ENCODE assay signal across 8 cellular contexts in the genomic region with DNA sequence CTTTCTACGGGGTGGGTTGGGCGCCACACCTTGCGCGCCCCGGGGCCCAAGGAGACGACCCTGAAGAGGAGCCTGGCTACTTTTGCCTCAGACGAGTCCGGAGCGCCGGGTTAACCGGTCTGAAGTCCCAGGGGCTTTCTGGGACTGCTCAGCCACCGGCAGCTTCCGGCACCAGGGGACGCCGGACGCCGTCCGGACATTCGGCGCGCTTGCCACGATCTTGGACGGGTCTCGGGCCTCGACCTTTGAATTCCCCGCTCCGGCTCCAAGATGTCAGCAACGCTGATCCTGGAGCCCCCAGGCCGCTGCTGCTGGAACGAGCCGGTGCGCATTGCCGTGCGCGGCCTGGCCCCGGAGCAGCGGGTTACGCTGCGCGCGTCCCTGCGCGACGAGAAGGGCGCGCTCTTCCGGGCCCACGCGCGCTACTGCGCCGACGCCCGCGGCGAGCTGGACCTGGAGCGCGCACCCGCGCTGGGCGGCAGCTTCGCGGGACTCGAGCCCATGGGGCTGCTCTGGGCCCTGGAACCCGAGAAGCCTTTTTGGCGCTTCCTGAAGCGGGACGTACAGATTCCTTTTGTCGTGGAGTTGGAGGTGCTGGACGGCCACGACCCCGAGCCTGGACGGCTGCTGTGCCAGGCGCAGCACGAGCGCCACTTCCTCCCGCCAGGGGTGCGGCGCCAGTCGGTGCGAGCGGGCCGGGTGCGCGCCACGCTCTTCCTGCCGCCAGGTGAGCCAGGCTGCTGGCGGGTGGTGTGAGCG. TPM values are rescaled to one million over a fixed set of nuclear protein-coding genes. Genes with fewer than 3 reads are reported as not detected.
A peak's percentile ranks its signal among the peaks of the same experiment; 100 is the strongest.
DNase-seq lines count a peak whose midpoint lies in the region; ATAC-seq and TF ChIP-seq lines count a peak whose summit lies in the region.

A gene with protein sequence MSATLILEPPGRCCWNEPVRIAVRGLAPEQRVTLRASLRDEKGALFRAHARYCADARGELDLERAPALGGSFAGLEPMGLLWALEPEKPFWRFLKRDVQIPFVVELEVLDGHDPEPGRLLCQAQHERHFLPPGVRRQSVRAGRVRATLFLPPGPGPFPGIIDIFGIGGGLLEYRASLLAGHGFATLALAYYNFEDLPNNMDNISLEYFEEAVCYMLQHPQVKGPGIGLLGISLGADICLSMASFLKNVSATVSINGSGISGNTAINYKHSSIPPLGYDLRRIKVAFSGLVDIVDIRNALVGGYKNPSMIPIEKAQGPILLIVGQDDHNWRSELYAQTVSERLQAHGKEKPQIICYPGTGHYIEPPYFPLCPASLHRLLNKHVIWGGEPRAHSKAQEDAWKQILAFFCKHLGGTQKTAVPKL (plus strand): TSS at position 184 of the 759 bp plus-strand sequence. CDS start 87 bp downstream, at position 271.

- no peaks in the 10 kb centered on the region for H3K79me2 ChIP-seq in OCI-LY3 (ENCODE audit: low read length)

- ATAC-seq in GM21447 (IDR thresholded peaks at IDR 0.05; ENCODE audit: unreplicated experiment) (peak; percentile 56), heart right ventricle (peak; percentile 72 to 93 (median 86)), HG02884 (IDR thresholded peaks at IDR 0.05; ENCODE audit: unreplicated experiment) (no peak)

- H3K36me3 ChIP-seq in OCI-LY3 (replicated peaks; ENCODE audit: low read depth, low read length) = no peaks in the 10 kb centered on the region
- no peaks in the 10 kb centered on the region for H3K36me3 ChIP-seq in heart right ventricle
- H3K36me3 ChIP-seq in prostate gland = no peaks in the 10 kb centered on the region

- TF ChIP-seq CTCF in OCI-LY3 (IDR thresholded peaks at IDR 0.05; ENCODE audit: low read depth, low read length) = no peak
- TF ChIP-seq CTCF in heart right ventricle (IDR thresholded peaks at IDR 0.05) = peak in 1 of 9 donors; percentile 15
- TF ChIP-seq CTCF in prostate gland (IDR thresholded peaks at IDR 0.05) = peak in 2 of 4 experiments; percentile 27 to 33

- peak within 1 kb of the TSS; percentile 76 for H3K4me2 ChIP-seq in OCI-LY3 (ENCODE audit: low read length)

- intact Hi-C loops in heart right ventricle (cut with DNase I) (loop anchor here in 1 of 10 donors (5.0 kb wide), 1 partner anchor 1005 kb away; no protein-coding TSS in a partner anchor), prostate gland (cut with DNase I) (no loop called here)

- H3K9me3 ChIP-seq in OCI-LY3 (ENCODE audit: insufficient read depth, low read length) = no peaks in the 10 kb centered on the region
- H3K9me3 ChIP-seq in heart right ventricle = no peaks in the 10 kb centered on the region
- H3K9me3 ChIP-seq in prostate gland = no peaks in the 10 kb centered on the region

- H3K27me3 ChIP-seq in OCI-LY3 (ENCODE audit: low read depth, low read length) (no peaks in the 10 kb centered on the region; the same call in 1 of the 2 replicates), heart right ventricle (no peaks in the 10 kb centered on the region), prostate gland (replicated peaks; ENCODE audit: insufficient read depth) (no peaks in the 10 kb centered on the region)

- no peaks in the 10 kb centered on the region for H4K20me1 ChIP-seq in OCI-LY3 (ENCODE audit: insufficient read depth, low read length)

- 2 to 3% methylated on average over 89 of the region's 89 CpGs for WGBS in heart right ventricle, 2 donors
- WGBS in prostate gland = 1% methylated on average over 86 of the region's 89 CpGs

- peaks cover 3% of the 10 kb centered on the region; the same call in 1 of the 2 replicates for H3K4me1 ChIP-seq in OCI-LY3 (ENCODE audit: low read length)
- peaks cover 0 to 9% (median 3%) of the 10 kb centered on the region in 9 donors for H3K4me1 ChIP-seq in heart right ventricle
- H3K4me1 ChIP-seq in prostate gland (replicated peaks) = no peaks in the 10 kb centered on the region

- H3K4me3 ChIP-seq in OCI-LY3 (ENCODE audit: low read length) (peak within 1 kb of the TSS; percentile 88), heart right ventricle (peak within 1 kb of the TSS; percentile 28 to 74 (median 68)), prostate gland (peak within 1 kb of the TSS; percentile 50 to 58)

- no peak for TF ChIP-seq POLR2A in prostate gland (IDR thresholded peaks at IDR 0.05)

- peak within 1 kb of the TSS; percentile 95 for H2AFZ ChIP-seq in OCI-LY3 (ENCODE audit: low read depth, low read length)

- H3K9ac ChIP-seq in OCI-LY3 (ENCODE audit: low read length) = peak within 1 kb of the TSS; percentile 70

- H3K27ac ChIP-seq in OCI-LY3 (ENCODE audit: low read length) (no peak within 1 kb of the TSS), heart right ventricle (peak within 1 kb of the TSS in 5 of 10 donors; percentile 7 to 45 (median 14)), prostate gland (peak within 1 kb of the TSS; percentile 27 to 60)

- peak; percentile 92 for DNase-seq in COLO668 (lab: John Stamatoyannopoulos, UW; ENCODE audit: unreplicated experiment)
- DNase-seq in activated gamma-delta T cell treated with anti-CD3 and anti-CD28 coated beads, Interleukin-2, amount 50 U/mL, for 16 hours (ENCODE audit: low read depth) = peak; percentile 20
- peak in 1 of 2 donors; percentile 26 for DNase-seq in heart right ventricle
- DNase-seq in prostate gland (ENCODE audit: low spot score) = no peak
- DNase-seq in NCI-H226 = no peak

RNA-seq across cellular contexts. Expression of the gene that starts here (rescaled TPM):
- total RNA-seq in heart right ventricle (1 to 10 TPM in 5 of 10 donors, under 1 TPM in 5; 0.13 to 1.9 (median 1.0) TPM), prostate gland (1 to 10 TPM; 1.9 to 2.1 TPM)
- under 1 TPM; 0.37 to 0.88 TPM for polyA plus RNA-seq in heart right ventricle

Comparison
In these comparisons a context has a peak if more than half of its experiments do, and no peak if none do; other contexts are left out.
1. DNase-seq: peak in COLO668 (single experiment) and activated gamma-delta T cell treated with anti-CD3 and anti-CD28 coated beads, Interleukin-2, amount 50 U/mL, for 16 hours (single experiment); none in prostate gland (single experiment) and NCI-H226 (single experiment).
2. Peak in every context shown above with its lines, with median percentiles within 50 percentile points of each other: H3K4me3 ChIP-seq.